Comparison of ENCODE assay signal across 8 cellular contexts in the genomic region with DNA sequence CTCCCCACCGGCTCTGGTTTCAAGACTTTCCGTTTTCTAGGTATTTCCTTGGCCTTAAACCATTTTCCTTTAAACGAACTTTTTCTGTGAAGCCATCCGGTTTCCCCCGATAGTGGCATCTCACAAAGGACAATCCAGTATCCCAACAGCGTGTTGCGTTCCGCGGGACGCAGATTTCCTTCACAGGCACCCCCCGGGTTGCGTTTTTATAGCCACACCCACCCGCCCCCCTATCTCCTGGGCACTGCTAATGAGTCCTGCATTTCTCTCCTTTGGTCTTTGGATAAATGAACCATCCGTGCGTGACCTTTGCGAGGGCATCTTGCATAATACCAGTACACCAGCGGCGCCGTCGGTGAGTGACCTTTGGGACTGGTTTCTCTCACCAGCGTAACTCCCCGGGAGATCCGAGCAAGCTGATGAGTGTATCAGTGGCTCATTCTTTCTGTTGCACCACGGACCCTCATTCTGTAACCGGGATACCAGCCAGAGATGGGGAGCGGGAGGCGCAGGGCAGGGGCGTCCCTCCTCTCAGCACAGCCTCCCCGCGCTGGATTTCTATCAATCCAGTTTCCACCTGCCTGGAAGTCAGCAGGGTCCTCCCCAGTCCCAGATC. TPM values are rescaled to one million over a fixed set of nuclear protein-coding genes. Genes with fewer than 3 reads are reported as not detected.
A peak's percentile ranks its signal among the peaks of the same experiment; 100 is the strongest.
DNase-seq lines count a peak whose midpoint lies in the region; ATAC-seq and TF ChIP-seq lines count a peak whose summit lies in the region.

No MANE protein-coding gene starts in this region.

- H3K4me2 ChIP-seq in mesendoderm (ENCODE audit: low read length) = peak overlapping the region; percentile 62

- no peak overlapping the region for H4K5ac ChIP-seq in mesendoderm (ENCODE audit: low read length)

- H3K4me1 Mint-ChIP-seq in activated T-cell treated with anti-CD3 and anti-CD28 coated beads, Interleukin-2, amount 50 U/mL, for 24 hours (ENCODE audit: low read depth) = peaks cover 34% of the 10 kb centered on the region

- no peak overlapping the region for H2AK5ac ChIP-seq in mesendoderm (ENCODE audit: low read length)

- H3K4me1 ChIP-seq in Peyer's patch = peaks cover 0 to 13% (median 9%) of the 10 kb centered on the region in 4 donors
- peaks cover 1% of the 10 kb centered on the region for H3K4me1 ChIP-seq in mesendoderm (ENCODE audit: control insufficient read depth, low read depth, low read length)
- peaks cover 13% of the 10 kb centered on the region for H3K4me1 ChIP-seq in testis

- H3K36me3 Mint-ChIP-seq in activated T-cell treated with anti-CD3 and anti-CD28 coated beads, Interleukin-2, amount 50 U/mL, for 24 hours (ENCODE audit: low read depth) = peaks cover 19% of the 10 kb centered on the region

- peaks cover 2% of the 10 kb centered on the region for H3K79me1 ChIP-seq in mesendoderm (ENCODE audit: low read length)

- peaks cover 5% of the 10 kb centered on the region for H3K79me2 ChIP-seq in mesendoderm (ENCODE audit: control insufficient read depth, insufficient read depth, low read length)

- peak overlapping the region; percentile 80 for H3K4me3 Mint-ChIP-seq in activated T-cell treated with anti-CD3 and anti-CD28 coated beads, Interleukin-2, amount 50 U/mL, for 24 hours

- intact Hi-C loops in testis (cut with DNase I; ENCODE audit: low total_unique reads) = no loop called here

- H2BK5ac ChIP-seq in mesendoderm (ENCODE audit: low read length) = no peak overlapping the region

- H2BK15ac ChIP-seq in mesendoderm (replicated peaks; ENCODE audit: low read depth) = no peak overlapping the region

- peak; percentile 28 for ATAC-seq in HG02885 (IDR thresholded peaks at IDR 0.05; ENCODE audit: poor library complexity, unreplicated experiment)

- H3K27ac ChIP-seq in Peyer's patch (peak overlapping the region; percentile 88 to 93 (median 90)), coronary artery (peak overlapping the region; percentile 68 to 94), mesendoderm (ENCODE audit: low read depth, low read length) (no peak overlapping the region), testis (peak overlapping the region; percentile 72 to 80)

- H3K9ac ChIP-seq in mesendoderm (ENCODE audit: low read length) = peak overlapping the region; percentile 44

- H2BK120ac ChIP-seq in mesendoderm (ENCODE audit: low read depth, low read length) = no peak overlapping the region

- peak overlapping the region; percentile 35 for H3K56ac ChIP-seq in mesendoderm (ENCODE audit: low read length)

- H3K36me3 ChIP-seq in Peyer's patch (peaks cover 0 to 5% (median 0%) of the 10 kb centered on the region in 3 donors), mesendoderm (ENCODE audit: control insufficient read depth, insufficient read depth, low read length) (no peaks in the 10 kb centered on the region), testis (ENCODE audit: low read depth, missing control alignments) (no peaks in the 10 kb centered on the region)

- H4K8ac ChIP-seq in mesendoderm (ENCODE audit: low read depth, low read length) = no peak overlapping the region

- no peak overlapping the region for H3K4ac ChIP-seq in mesendoderm (ENCODE audit: low read depth, low read length)

- H3K18ac ChIP-seq in mesendoderm (ENCODE audit: low read length) = no peak overlapping the region

- H3K9me3 Mint-ChIP-seq in activated T-cell treated with anti-CD3 and anti-CD28 coated beads, Interleukin-2, amount 50 U/mL, for 24 hours = no peaks in the 10 kb centered on the region

- H3K9me3 ChIP-seq in Peyer's patch (no peaks in the 10 kb centered on the region), testis (no peaks in the 10 kb centered on the region)

- TF ChIP-seq POLR2A in Peyer's patch (IDR thresholded peaks at IDR 0.05) = peak; percentile 6 to 40
- no peak for TF ChIP-seq POLR2A in testis (IDR thresholded peaks at IDR 0.05)

- WGBS in mesendoderm (ENCODE audit: extremely low coverage, insufficient coverage, low lambda C conversion rate) = no CpG with 5 or more reads among the region's 30 CpGs
- 1 to 2% methylated on average over 24 to 30 of the region's 30 CpGs for WGBS in testis, 2 donors

- no peak for DNase-seq in activated T-cell treated with anti-CD3 and anti-CD28 coated beads, Interleukin-2, amount 50 U/mL, for 24 hours
- no peak for DNase-seq in activated T-cell treated with anti-CD3 and anti-CD28 coated beads, Interleukin-2, amount 50 U/mL, for 48 hours
- DNase-seq in Peyer's patch = peak; percentile 57 to 93 (median 85)
- DNase-seq in coronary artery (ENCODE audit: low spot score) = peak; percentile 93
- no peak for DNase-seq in mesendoderm
- DNase-seq in testis = peak; percentile 58
- DNase-seq in Ammon's horn (ENCODE audit: low spot score) = no peak

- H3K23ac ChIP-seq in mesendoderm (ENCODE audit: low read length) = no peak overlapping the region

- peak overlapping the region; percentile 94 for H3K27ac Mint-ChIP-seq in activated T-cell treated with anti-CD3 and anti-CD28 coated beads, Interleukin-2, amount 50 U/mL, for 24 hours

- TF ChIP-seq CTCF in Peyer's patch (IDR thresholded peaks at IDR 0.05) = no peak
- TF ChIP-seq CTCF in coronary artery (IDR thresholded peaks at IDR 0.05) = no peak
- no peak for TF ChIP-seq CTCF in testis (IDR thresholded peaks at IDR 0.05)

- H3K27me3 Mint-ChIP-seq in activated T-cell treated with anti-CD3 and anti-CD28 coated beads, Interleukin-2, amount 50 U/mL, for 24 hours = no peaks in the 10 kb centered on the region

- H3K27me3 ChIP-seq in Peyer's patch (no peaks in the 10 kb centered on the region), mesendoderm (ENCODE audit: insufficient read depth, low read length, poor library complexity) (no peaks in the 10 kb centered on the region), testis (no peaks in the 10 kb centered on the region)

- H3K4me3 ChIP-seq in Peyer's patch = peak overlapping the region; percentile 64 to 77 (median 75)
- peak overlapping the region; percentile 85 for H3K4me3 ChIP-seq in coronary artery
- no peak overlapping the region for H3K4me3 ChIP-seq in mesendoderm (ENCODE audit: low read length)
- peak overlapping the region; percentile 62 to 76 for H3K4me3 ChIP-seq in testis

RNA-seq across cellular contexts. Expression of a gene that starts 0.6 kb away (rescaled TPM):
- total RNA-seq in Peyer's patch = 10 to 100 TPM; 22.1 to 60.8 (median 29.3) TPM
- 103 TPM for polyA plus RNA-seq in mesendoderm (2013, experiment 1 of 2)
- 109 TPM for polyA plus RNA-seq in mesendoderm (2013, experiment 2 of 2)
- 10 to 100 TPM in 1 of 2 donors, 1 to 10 TPM in 1; 9.5 to 16.8 TPM for total RNA-seq in testis
- polyA plus RNA-seq in testis (ENCODE audit: insufficient read depth, low read depth, low replicate concordance) = 35.6 TPM

RNA-seq across cellular contexts. Expression of a gene that starts 27.7 kb away (rescaled TPM):
- total RNA-seq in Peyer's patch (100 to 1,000 TPM; 170 to 462 (median 219) TPM), testis (100 to 1,000 TPM; 203 to 281 TPM)
- 40.3 TPM for polyA plus RNA-seq in mesendoderm (2013, experiment 1 of 2)
- 41.2 TPM for polyA plus RNA-seq in mesendoderm (2013, experiment 2 of 2)
- polyA plus RNA-seq in testis (ENCODE audit: insufficient read depth, low read depth, low replicate concordance) = 348 TPM

Comparison
In these comparisons a context has a peak if more than half of its experiments do, and no peak if none do; other contexts are left out.
1. DNase-seq: peak in Peyer's patch (3 of 3), coronary artery (single experiment) and testis (single experiment); none in activated T-cell treated with anti-CD3 and anti-CD28 coated beads, Interleukin-2, amount 50 U/mL, for 24 hours (single experiment), activated T-cell treated with anti-CD3 and anti-CD28 coated beads, Interleukin-2, amount 50 U/mL, for 48 hours (0 of 2), mesendoderm (single experiment) and Ammon's horn (single experiment).